ENCODE assay signal across 7 cellular contexts in genomic region chr12:120252071-120252906, GRCh38. TPM values are rescaled to one million over a fixed set of nuclear protein-coding genes. Genes with fewer than 3 reads are reported as not detected.
A peak's percentile ranks its signal among the peaks of the same experiment; 100 is the strongest.
DNase-seq lines count a peak whose midpoint lies in the region; ATAC-seq and TF ChIP-seq lines count a peak whose summit lies in the region.

No MANE protein-coding gene starts in this region.

- peaks cover 96% of the 10 kb centered on the region for H3K4me1 ChIP-seq in lower lobe of right lung
- H3K4me1 ChIP-seq in stomach smooth muscle (ENCODE audit: control insufficient read depth, insufficient read depth, low read length): peaks cover 51% of the 10 kb centered on the region

- intact Hi-C loops in lower lobe of right lung (cut with DNase I): no loop called here

- H3K36me3 ChIP-seq in lower lobe of right lung (peaks cover 8% of the 10 kb centered on the region), stomach smooth muscle (ENCODE audit: control insufficient read depth in 2 of 2, insufficient read depth in 2 of 2, low read length in 2 of 2) (no peaks in the 10 kb centered on the region)

- no peak overlapping the region for H3K4me3 ChIP-seq in lower lobe of right lung
- no peak overlapping the region for H3K4me3 ChIP-seq in stomach smooth muscle (ENCODE audit: low read length in 2 of 2)

- DNase-seq in NOMO-1 (lab: John Stamatoyannopoulos, UW; ENCODE audit: unreplicated experiment in 2 of 2) (peak; percentile 72), lower lobe of right lung (no peak), DMS 273 (lab: John Stamatoyannopoulos, UW; ENCODE audit: unreplicated experiment) (no peak), NCI-H187 (lab: John Stamatoyannopoulos, UW) (no peak), NCI-H2107 treated with DMSO at 0.1 percent for 48 hours (lab: John Stamatoyannopoulos, UW; ENCODE audit: unreplicated experiment) (no peak)
- DNase-seq in activated CD8-positive, alpha-beta memory T cell treated with anti-CD3 and anti-CD28 coated beads, Interleukin-2, amount 50 U/mL, for 48 hours: peak; percentile 77

- TF ChIP-seq CTCF in lower lobe of right lung (IDR thresholded peaks at IDR 0.05): no peak

- no peaks in the 10 kb centered on the region for H3K27me3 ChIP-seq in lower lobe of right lung (ENCODE audit: low read depth)
- H3K27me3 ChIP-seq in stomach smooth muscle (ENCODE audit: control insufficient read depth in 1 of 2, insufficient read depth in 2 of 2, low read length in 2 of 2): no peaks in the 10 kb centered on the region

- H3K27ac ChIP-seq in lower lobe of right lung (peak overlapping the region; percentile 76), stomach smooth muscle (ENCODE audit: low read length) (peak overlapping the region; percentile 18)

- H3K9me3 ChIP-seq in lower lobe of right lung: no peaks in the 10 kb centered on the region
- H3K9me3 ChIP-seq in stomach smooth muscle (ENCODE audit: control insufficient read depth in 2 of 2, low read length in 2 of 2): no peaks in the 10 kb centered on the region

- peak; percentile 57 to 78 for ATAC-seq in lower lobe of right lung

- no peak overlapping the region for H3K9ac ChIP-seq in stomach smooth muscle (ENCODE audit: low read length in 2 of 2)

RNA-seq across cellular contexts. Expression of gene PXN, which starts 13.2 kb away (rescaled TPM):
- total RNA-seq in lower lobe of right lung: 105 TPM

RNA-seq across cellular contexts. Expression of gene RNU4-2, which starts 39.4 kb away (rescaled TPM):
- 15,469 TPM for total RNA-seq in lower lobe of right lung

RNA-seq across cellular contexts. Expression of gene RNU4-1, which starts 40.7 kb away (rescaled TPM):
- total RNA-seq in lower lobe of right lung: 2,881 TPM

RNA-seq across cellular contexts. Expression of gene SIRT4, which starts 49.8 kb away (rescaled TPM):
- 2.1 TPM for total RNA-seq in lower lobe of right lung

RNA-seq across cellular contexts. Expression of gene RPLP0, which starts 51.4 kb away (rescaled TPM):
- total RNA-seq in lower lobe of right lung: 1,285 TPM

Comparison
In these comparisons a context has a peak if more than half of its experiments do, and no peak if none do; other contexts are left out.
1. DNase-seq: peak in NOMO-1 (2 of 2) and activated CD8-positive, alpha-beta memory T cell treated with anti-CD3 and anti-CD28 coated beads, Interleukin-2, amount 50 U/mL, for 48 hours (single experiment); none in lower lobe of right lung (single experiment), DMS 273 (single experiment), NCI-H187 (0 of 2) and NCI-H2107 treated with DMSO at 0.1 percent for 48 hours (single experiment).